In the genomic region with DNA sequence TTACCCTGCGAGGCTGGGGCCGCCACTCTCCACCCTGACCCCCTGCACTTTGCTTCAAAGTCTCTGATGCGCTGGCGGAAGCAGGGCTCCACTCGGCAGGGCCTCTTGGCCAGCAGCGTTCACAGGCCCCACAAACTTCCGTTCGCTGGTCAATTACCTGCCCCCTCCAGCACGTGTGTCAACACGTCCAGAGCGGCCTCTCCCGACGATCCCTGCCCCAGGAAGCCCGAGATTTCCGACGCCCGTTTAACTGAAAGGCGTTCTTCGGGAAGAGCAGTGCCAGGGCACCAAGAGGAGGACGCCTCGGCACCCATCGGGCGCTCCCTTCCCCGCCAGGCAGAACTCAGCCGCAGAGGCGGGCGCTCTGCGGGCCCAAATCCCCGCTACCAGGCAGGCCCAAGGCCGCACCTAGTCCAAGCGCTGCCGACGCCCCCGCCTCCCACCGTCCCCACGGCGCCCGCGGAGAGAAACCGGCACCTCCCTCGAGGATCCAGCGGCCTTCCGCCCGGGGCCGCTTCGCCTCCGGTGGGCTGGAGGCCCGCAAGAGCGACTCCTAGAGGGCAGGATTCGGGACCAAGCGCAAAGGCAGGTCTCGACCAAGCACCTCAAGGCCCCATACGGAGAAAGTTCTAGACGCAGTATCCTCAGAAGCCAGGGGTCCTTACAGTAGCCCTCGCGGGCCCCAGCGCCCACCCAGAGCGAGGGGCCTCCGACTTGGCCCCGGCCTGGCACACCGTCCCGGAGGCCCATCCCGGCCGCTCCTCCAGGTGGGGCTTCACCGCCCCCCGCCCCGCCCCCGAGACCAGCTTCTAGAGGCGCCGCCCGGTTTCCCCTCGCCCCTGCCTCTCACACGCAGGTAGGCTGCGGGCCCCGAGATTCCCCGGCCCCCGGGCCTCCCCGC, we compare ENCODE assay signal across 1 cellular context.
TF ChIP-seq lines count a peak whose summit lies in the region.

No MANE protein-coding gene starts in this region.

TF ChIP-seq in GM12878, 131 proteins besides CTCF, POLR2A, EP300 and RAD21:
- TF ChIP-seq BHLHE40 (IDR thresholded peaks at IDR 0.05; ENCODE audit: borderline replicate concordance in 1 of 2, low read depth in 2 of 2, low read length in 1 of 2) (peak in 1 of 2 experiments; percentile 35; a peak in 1 of 4 replicates), ZNF274 (IDR thresholded peaks at IDR 0.05; ENCODE audit: insufficient read depth, insufficient read length) (no peak), EGR1 (IDR thresholded peaks at IDR 0.05; ENCODE audit: borderline replicate concordance in 1 of 2, low read depth in 2 of 2, low read length in 2 of 2) (peak in 1 of 2 experiments; percentile 70; a peak in 1 of 3 replicates), ZBTB11 (CRISPR knock-in tag; IDR thresholded peaks at IDR 0.05) (no peak), PRDM15 (CRISPR knock-in tag; IDR thresholded peaks at IDR 0.05) (no peak), PAX8 (IDR thresholded peaks at IDR 0.05) (no peak), IKZF2 (IDR thresholded peaks at IDR 0.05) (peak in 1 of 2 experiments; percentile 15; a peak in 1 of 4 replicates), HDAC6 (IDR thresholded peaks at IDR 0.05; ENCODE audit: unreplicated experiment) (no peak), SMARCA5 (IDR thresholded peaks at IDR 0.05) (no peak), ZNF384 (IDR thresholded peaks at IDR 0.05; ENCODE audit: borderline replicate concordance, low read depth, low read length) (no peak), ZSCAN29 (IDR thresholded peaks at IDR 0.05) (no peak), FOXM1 (IDR thresholded peaks at IDR 0.05; ENCODE audit: low read depth, low read length) (no peak), FOXK2 (IDR thresholded peaks at IDR 0.05) (0 out of 2 replicates have a peak, but pooled peaks have one; percentile 13), MTA3 (IDR thresholded peaks at IDR 0.05; ENCODE audit: borderline replicate concordance, low read length) (no peak), DPF2 (IDR thresholded peaks at IDR 0.05) (0 out of 2 replicates have a peak, but pooled peaks have one; percentile 20), YY1 (IDR thresholded peaks at IDR 0.05; ENCODE audit: low read depth, low read length) (0 out of 2 replicates have a peak, but pooled peaks have one; percentile 14), IKZF1 (conservative IDR thresholded peaks at IDR 0.05) (peak; percentile 38; the same call in 1 of the 2 replicates), HDAC2 (IDR thresholded peaks at IDR 0.05) (no peak)
- TF ChIP-seq, protein P1, sequence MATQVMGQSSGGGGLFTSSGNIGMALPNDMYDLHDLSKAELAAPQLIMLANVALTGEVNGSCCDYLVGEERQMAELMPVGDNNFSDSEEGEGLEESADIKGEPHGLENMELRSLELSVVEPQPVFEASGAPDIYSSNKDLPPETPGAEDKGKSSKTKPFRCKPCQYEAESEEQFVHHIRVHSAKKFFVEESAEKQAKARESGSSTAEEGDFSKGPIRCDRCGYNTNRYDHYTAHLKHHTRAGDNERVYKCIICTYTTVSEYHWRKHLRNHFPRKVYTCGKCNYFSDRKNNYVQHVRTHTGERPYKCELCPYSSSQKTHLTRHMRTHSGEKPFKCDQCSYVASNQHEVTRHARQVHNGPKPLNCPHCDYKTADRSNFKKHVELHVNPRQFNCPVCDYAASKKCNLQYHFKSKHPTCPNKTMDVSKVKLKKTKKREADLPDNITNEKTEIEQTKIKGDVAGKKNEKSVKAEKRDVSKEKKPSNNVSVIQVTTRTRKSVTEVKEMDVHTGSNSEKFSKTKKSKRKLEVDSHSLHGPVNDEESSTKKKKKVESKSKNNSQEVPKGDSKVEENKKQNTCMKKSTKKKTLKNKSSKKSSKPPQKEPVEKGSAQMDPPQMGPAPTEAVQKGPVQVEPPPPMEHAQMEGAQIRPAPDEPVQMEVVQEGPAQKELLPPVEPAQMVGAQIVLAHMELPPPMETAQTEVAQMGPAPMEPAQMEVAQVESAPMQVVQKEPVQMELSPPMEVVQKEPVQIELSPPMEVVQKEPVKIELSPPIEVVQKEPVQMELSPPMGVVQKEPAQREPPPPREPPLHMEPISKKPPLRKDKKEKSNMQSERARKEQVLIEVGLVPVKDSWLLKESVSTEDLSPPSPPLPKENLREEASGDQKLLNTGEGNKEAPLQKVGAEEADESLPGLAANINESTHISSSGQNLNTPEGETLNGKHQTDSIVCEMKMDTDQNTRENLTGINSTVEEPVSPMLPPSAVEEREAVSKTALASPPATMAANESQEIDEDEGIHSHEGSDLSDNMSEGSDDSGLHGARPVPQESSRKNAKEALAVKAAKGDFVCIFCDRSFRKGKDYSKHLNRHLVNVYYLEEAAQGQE (IDR thresholded peaks at IDR 0.05; ENCODE audit: low read depth, low read length), result no peak
- TF ChIP-seq, protein P2, sequence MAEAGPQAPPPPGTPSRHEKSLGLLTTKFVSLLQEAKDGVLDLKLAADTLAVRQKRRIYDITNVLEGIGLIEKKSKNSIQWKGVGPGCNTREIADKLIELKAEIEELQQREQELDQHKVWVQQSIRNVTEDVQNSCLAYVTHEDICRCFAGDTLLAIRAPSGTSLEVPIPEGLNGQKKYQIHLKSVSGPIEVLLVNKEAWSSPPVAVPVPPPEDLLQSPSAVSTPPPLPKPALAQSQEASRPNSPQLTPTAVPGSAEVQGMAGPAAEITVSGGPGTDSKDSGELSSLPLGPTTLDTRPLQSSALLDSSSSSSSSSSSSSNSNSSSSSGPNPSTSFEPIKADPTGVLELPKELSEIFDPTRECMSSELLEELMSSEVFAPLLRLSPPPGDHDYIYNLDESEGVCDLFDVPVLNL (IDR thresholded peaks at IDR 0.05; ENCODE audit: low read depth, low read length), result no peak
- TF ChIP-seq, protein P3, sequence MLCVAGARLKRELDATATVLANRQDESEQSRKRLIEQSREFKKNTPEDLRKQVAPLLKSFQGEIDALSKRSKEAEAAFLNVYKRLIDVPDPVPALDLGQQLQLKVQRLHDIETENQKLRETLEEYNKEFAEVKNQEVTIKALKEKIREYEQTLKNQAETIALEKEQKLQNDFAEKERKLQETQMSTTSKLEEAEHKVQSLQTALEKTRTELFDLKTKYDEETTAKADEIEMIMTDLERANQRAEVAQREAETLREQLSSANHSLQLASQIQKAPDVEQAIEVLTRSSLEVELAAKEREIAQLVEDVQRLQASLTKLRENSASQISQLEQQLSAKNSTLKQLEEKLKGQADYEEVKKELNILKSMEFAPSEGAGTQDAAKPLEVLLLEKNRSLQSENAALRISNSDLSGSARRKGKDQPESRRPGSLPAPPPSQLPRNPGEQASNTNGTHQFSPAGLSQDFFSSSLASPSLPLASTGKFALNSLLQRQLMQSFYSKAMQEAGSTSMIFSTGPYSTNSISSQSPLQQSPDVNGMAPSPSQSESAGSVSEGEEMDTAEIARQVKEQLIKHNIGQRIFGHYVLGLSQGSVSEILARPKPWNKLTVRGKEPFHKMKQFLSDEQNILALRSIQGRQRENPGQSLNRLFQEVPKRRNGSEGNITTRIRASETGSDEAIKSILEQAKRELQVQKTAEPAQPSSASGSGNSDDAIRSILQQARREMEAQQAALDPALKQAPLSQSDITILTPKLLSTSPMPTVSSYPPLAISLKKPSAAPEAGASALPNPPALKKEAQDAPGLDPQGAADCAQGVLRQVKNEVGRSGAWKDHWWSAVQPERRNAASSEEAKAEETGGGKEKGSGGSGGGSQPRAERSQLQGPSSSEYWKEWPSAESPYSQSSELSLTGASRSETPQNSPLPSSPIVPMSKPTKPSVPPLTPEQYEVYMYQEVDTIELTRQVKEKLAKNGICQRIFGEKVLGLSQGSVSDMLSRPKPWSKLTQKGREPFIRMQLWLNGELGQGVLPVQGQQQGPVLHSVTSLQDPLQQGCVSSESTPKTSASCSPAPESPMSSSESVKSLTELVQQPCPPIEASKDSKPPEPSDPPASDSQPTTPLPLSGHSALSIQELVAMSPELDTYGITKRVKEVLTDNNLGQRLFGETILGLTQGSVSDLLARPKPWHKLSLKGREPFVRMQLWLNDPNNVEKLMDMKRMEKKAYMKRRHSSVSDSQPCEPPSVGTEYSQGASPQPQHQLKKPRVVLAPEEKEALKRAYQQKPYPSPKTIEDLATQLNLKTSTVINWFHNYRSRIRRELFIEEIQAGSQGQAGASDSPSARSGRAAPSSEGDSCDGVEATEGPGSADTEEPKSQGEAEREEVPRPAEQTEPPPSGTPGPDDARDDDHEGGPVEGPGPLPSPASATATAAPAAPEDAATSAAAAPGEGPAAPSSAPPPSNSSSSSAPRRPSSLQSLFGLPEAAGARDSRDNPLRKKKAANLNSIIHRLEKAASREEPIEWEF (IDR thresholded peaks at IDR 0.05; ENCODE audit: insufficient replicate concordance, low read depth, low read length), result no peak
- TF ChIP-seq, protein P4, sequence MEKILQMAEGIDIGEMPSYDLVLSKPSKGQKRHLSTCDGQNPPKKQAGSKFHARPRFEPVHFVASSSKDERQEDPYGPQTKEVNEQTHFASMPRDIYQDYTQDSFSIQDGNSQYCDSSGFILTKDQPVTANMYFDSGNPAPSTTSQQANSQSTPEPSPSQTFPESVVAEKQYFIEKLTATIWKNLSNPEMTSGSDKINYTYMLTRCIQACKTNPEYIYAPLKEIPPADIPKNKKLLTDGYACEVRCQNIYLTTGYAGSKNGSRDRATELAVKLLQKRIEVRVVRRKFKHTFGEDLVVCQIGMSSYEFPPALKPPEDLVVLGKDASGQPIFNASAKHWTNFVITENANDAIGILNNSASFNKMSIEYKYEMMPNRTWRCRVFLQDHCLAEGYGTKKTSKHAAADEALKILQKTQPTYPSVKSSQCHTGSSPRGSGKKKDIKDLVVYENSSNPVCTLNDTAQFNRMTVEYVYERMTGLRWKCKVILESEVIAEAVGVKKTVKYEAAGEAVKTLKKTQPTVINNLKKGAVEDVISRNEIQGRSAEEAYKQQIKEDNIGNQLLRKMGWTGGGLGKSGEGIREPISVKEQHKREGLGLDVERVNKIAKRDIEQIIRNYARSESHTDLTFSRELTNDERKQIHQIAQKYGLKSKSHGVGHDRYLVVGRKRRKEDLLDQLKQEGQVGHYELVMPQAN (conservative IDR thresholded peaks at IDR 0.05), result no peak
